ENCODE assay signal across 20 cellular contexts in genomic region chr22:39724390-39724789, GRCh38.
A peak's percentile ranks its signal among the peaks of the same experiment; 100 is the strongest.
DNase-seq lines count a peak whose midpoint lies in the region; ATAC-seq, FAIRE-seq and TF ChIP-seq lines count a peak whose summit lies in the region.
"Had no signal": no experiment of that assay in that cellular context is flagged by ENCODE, and none has a peak within 500 bp of the region (broad histone marks: within the 10 kb centered on the region; RNA-seq: fewer than 3 reads in every experiment).

No MANE protein-coding gene starts in this region.

- no peak overlapping the region for H3K27ac ChIP-seq in neuronal stem cell (replicated peaks; ENCODE audit: low read length)
- H3K27ac ChIP-seq: heart right ventricle, SK-N-MC, transverse colon had no signal

- no CpG with 5 or more reads among the region's 4 CpGs for WGBS in neuronal stem cell (ENCODE audit: extremely low coverage in 2 of 2, insufficient read length in 2 of 2, insufficient replicate concordance in 1 of 2), 2 donors

- peak overlapping the region; percentile 72 for H3K18ac ChIP-seq in neuronal stem cell (ENCODE audit: low read length)

- peaks cover 8% of the 10 kb centered on the region for H3K27me3 ChIP-seq in bronchial epithelial cell (ENCODE audit: control insufficient read depth, insufficient read depth, low read length)
- peaks cover 0 to 14% (median 0%) of the 10 kb centered on the region in 3 experiments for H3K27me3 ChIP-seq in neuronal stem cell (ENCODE audit: control insufficient read depth in 3 of 3, insufficient read depth in 3 of 3, low read depth in 1 of 3, low read length in 3 of 3)

- H3K4me1 Mint-ChIP-seq in activated CD4-positive, alpha-beta T cell treated with anti-CD3 and anti-CD28 coated beads for 36 hours = no peaks in the 10 kb centered on the region
- H3K4me1 Mint-ChIP-seq in activated CD4-positive, alpha-beta T cell treated with anti-CD3 and anti-CD28 coated beads, Interleukin-2, amount 10 ng/mL, durations not matched to agents 24 days and 14 days = peaks cover 3% of the 10 kb centered on the region

- no peak overlapping the region for H3K9ac ChIP-seq in neuronal stem cell (ENCODE audit: low read depth, low read length, poor library complexity)

- no peak overlapping the region for H3K4ac ChIP-seq in neuronal stem cell (ENCODE audit: low read length)

- no peaks in the 10 kb centered on the region for H3K9me3 Mint-ChIP-seq in activated CD4-positive, alpha-beta T cell treated with anti-CD3 and anti-CD28 coated beads for 36 hours (ENCODE audit: low read depth)
- H3K9me3 Mint-ChIP-seq in activated CD4-positive, alpha-beta T cell treated with anti-CD3 and anti-CD28 coated beads, Interleukin-2, amount 10 ng/mL, durations not matched to agents 24 days and 14 days = peaks cover 5% of the 10 kb centered on the region
- H3K9me3 Mint-ChIP-seq: CD4-positive, CD25-positive, alpha-beta regulatory T cell had no signal

- H2AFZ ChIP-seq in neuronal stem cell (ENCODE audit: low read length) = no peak overlapping the region

- CTCF ChIA-PET in activated CD4-positive, alpha-beta T cell treated with anti-CD3 and anti-CD28 coated beads for 36 hours (lab: Charles Lee) = no interaction called here

- peak overlapping the region; percentile 27 for H3K23ac ChIP-seq in neuronal stem cell (ENCODE audit: low read depth, low read length, poor library complexity)

- no peak overlapping the region for H3K27ac Mint-ChIP-seq in activated CD4-positive, alpha-beta T cell treated with anti-CD3 and anti-CD28 coated beads for 36 hours
- no peak overlapping the region for H3K27ac Mint-ChIP-seq in activated CD4-positive, alpha-beta T cell treated with anti-CD3 and anti-CD28 coated beads, Interleukin-2, amount 10 ng/mL, durations not matched to agents 24 days and 14 days
- H3K27ac Mint-ChIP-seq: CD4-positive, CD25-positive, alpha-beta regulatory T cell had no signal

- no peak for FAIRE-seq in bronchial epithelial cell (lab: Jason Lieb, UNC)

- no peaks in the 10 kb centered on the region for H3K36me3 Mint-ChIP-seq in activated CD4-positive, alpha-beta T cell treated with anti-CD3 and anti-CD28 coated beads for 36 hours (ENCODE audit: low read depth)
- H3K36me3 Mint-ChIP-seq in activated CD4-positive, alpha-beta T cell treated with anti-CD3 and anti-CD28 coated beads, Interleukin-2, amount 10 ng/mL, durations not matched to agents 24 days and 14 days (ENCODE audit: low read depth) = no peaks in the 10 kb centered on the region
- H3K36me3 Mint-ChIP-seq: CD4-positive, CD25-positive, alpha-beta regulatory T cell had no signal

- no peak overlapping the region for H4K91ac ChIP-seq in neuronal stem cell (ENCODE audit: low read depth, low read length, poor library complexity)

- no peak overlapping the region for H4K8ac ChIP-seq in neuronal stem cell (ENCODE audit: low read depth, low read length)

- intact Hi-C loops in activated CD4-positive, alpha-beta T cell treated with anti-CD3 and anti-CD28 coated beads for 36 hours (cut with DNase I, micrococcal nuclease) = no loop called here
- intact Hi-C loops in activated CD4-positive, alpha-beta T cell treated with anti-CD3 and anti-CD28 coated beads, Interleukin-2, amount 10 ng/mL, durations not matched to agents 24 days and 14 days (cut with micrococcal nuclease) = no loop called here

- no peak for DNase-seq in activated CD4-positive, alpha-beta T cell treated with anti-CD3 and anti-CD28 coated beads for 36 hours
- DNase-seq in activated CD4-positive, alpha-beta T cell treated with anti-CD3 and anti-CD28 coated beads, Interleukin-2, amount 10 ng/mL, durations not matched to agents 24 days and 14 days = no peak
- DNase-seq in LHCN-M2 (ENCODE audit: low read depth) (peak; percentile 10), bronchial epithelial cell (ENCODE audit: low read depth) (peak; percentile 8), neuronal stem cell (ENCODE audit: low spot score) (no peak), NCI-H128 (lab: John Stamatoyannopoulos, UW; ENCODE audit: unreplicated experiment) (no peak), NCI-H524 treated with DMSO at 0.1 percent for 48 hours (lab: John Stamatoyannopoulos, UW) (no peak)
- DNase-seq: activated CD4-positive, alpha-beta T cell treated with anti-CD3 and anti-CD28 coated beads, Interleukin-2, amount 50 U/mL, for 48 hours; cerebellar nuclear complex; GF-D8; heart right ventricle; KBM-7; kidney glomerular epithelial cell; midbrain; NCI-H1417 treated with DMSO at 0.1 percent for 48 hours; transverse colon had no signal

- H3K4me1 ChIP-seq in neuronal stem cell (ENCODE audit: control insufficient read depth in 2 of 2, insufficient read depth in 1 of 2, low read depth in 1 of 2, low read length in 2 of 2) = peaks cover 3 to 16% of the 10 kb centered on the region in 2 donors

- no peak overlapping the region for H2BK12ac ChIP-seq in neuronal stem cell (ENCODE audit: low read length)

- H2AK5ac ChIP-seq in neuronal stem cell (ENCODE audit: low read depth, low read length) = peak overlapping the region; percentile 11

- no peaks in the 10 kb centered on the region for H3K27me3 Mint-ChIP-seq in activated CD4-positive, alpha-beta T cell treated with anti-CD3 and anti-CD28 coated beads for 36 hours
- H3K27me3 Mint-ChIP-seq in activated CD4-positive, alpha-beta T cell treated with anti-CD3 and anti-CD28 coated beads, Interleukin-2, amount 10 ng/mL, durations not matched to agents 24 days and 14 days = peaks cover 12% of the 10 kb centered on the region

- H3K4me3 Mint-ChIP-seq in activated CD4-positive, alpha-beta T cell treated with anti-CD3 and anti-CD28 coated beads for 36 hours = no peak overlapping the region
- no peak overlapping the region for H3K4me3 Mint-ChIP-seq in activated CD4-positive, alpha-beta T cell treated with anti-CD3 and anti-CD28 coated beads, Interleukin-2, amount 10 ng/mL, durations not matched to agents 24 days and 14 days
- H3K4me3 Mint-ChIP-seq: CD4-positive, CD25-positive, alpha-beta regulatory T cell had no signal

- no peak overlapping the region for H2BK5ac ChIP-seq in neuronal stem cell (ENCODE audit: low read length)

- no peak overlapping the region for H2BK120ac ChIP-seq in neuronal stem cell (ENCODE audit: low read depth, low read length)

- H3K9me3 ChIP-seq in neuronal stem cell (replicated peaks in 1 of 2; ENCODE audit: control insufficient read depth in 2 of 2, insufficient read depth in 1 of 2, low read depth in 1 of 2, low read length in 2 of 2) = no peaks in the 10 kb centered on the region
- H3K9me3 ChIP-seq: heart right ventricle, transverse colon had no signal

- no peak for TF ChIP-seq CTCF in bronchial epithelial cell (IDR thresholded peaks at IDR 0.05; ENCODE audit: insufficient read depth, low read length, severe bottlenecking)

- no peaks in the 10 kb centered on the region for H3K79me1 ChIP-seq in neuronal stem cell (ENCODE audit: low read depth, low read length)

- H3K36me3 ChIP-seq in bronchial epithelial cell (ENCODE audit: control insufficient read depth, insufficient read depth, low read length) (no peaks in the 10 kb centered on the region), neuronal stem cell (replicated peaks in 1 of 2; ENCODE audit: control insufficient read depth in 2 of 2, insufficient read depth in 2 of 2, low read length in 2 of 2) (no peaks in the 10 kb centered on the region)
- H3K36me3 ChIP-seq: heart right ventricle, transverse colon had no signal

- H3K14ac ChIP-seq in neuronal stem cell (ENCODE audit: low read length) = peak overlapping the region; percentile 25

- peak; percentile 55 for ATAC-seq in activated CD4-positive, alpha-beta T cell treated with anti-CD3 and anti-CD28 coated beads for 36 hours
- ATAC-seq in HG03139 (IDR thresholded peaks at IDR 0.05; ENCODE audit: unreplicated experiment) = no peak

- H2BK15ac ChIP-seq in neuronal stem cell (ENCODE audit: low read length) = no peak overlapping the region

- no peak overlapping the region for H3K4me2 ChIP-seq in neuronal stem cell (ENCODE audit: insufficient read depth, low read length, poor library complexity, severe bottlenecking)

- POLR2A ChIA-PET in activated CD4-positive, alpha-beta T cell treated with anti-CD3 and anti-CD28 coated beads for 36 hours (lab: Charles Lee) = no interaction called here

- no peak overlapping the region for H3K4me3 ChIP-seq in bronchial epithelial cell (ENCODE audit: low read depth, low read length)
- no peak overlapping the region for H3K4me3 ChIP-seq in neuronal stem cell (ENCODE audit: low read length in 2 of 2)
- H3K4me3 ChIP-seq: heart right ventricle, SK-N-MC, skin epidermis, transverse colon had no signal

Comparison
In these comparisons a context has a peak if more than half of its experiments do, and no peak if none do; other contexts are left out.
1. DNase-seq: peak in LHCN-M2 (single experiment) and bronchial epithelial cell (single experiment); none in activated CD4-positive, alpha-beta T cell treated with anti-CD3 and anti-CD28 coated beads for 36 hours (single experiment), activated CD4-positive, alpha-beta T cell treated with anti-CD3 and anti-CD28 coated beads, Interleukin-2, amount 10 ng/mL, durations not matched to agents 24 days and 14 days (single experiment), neuronal stem cell (single experiment), NCI-H128 (single experiment) and NCI-H524 treated with DMSO at 0.1 percent for 48 hours (single experiment).